In genomic region chr20:59405819-59406218, GRCh38 we compare ENCODE assay signal across 21 cellular contexts.
DNase-seq lines count a peak whose midpoint lies in the region; ATAC-seq and TF ChIP-seq lines count a peak whose summit lies in the region.
"Had no signal": no experiment of that assay in that cellular context is flagged by ENCODE, and none has a peak within 500 bp of the region (broad histone marks: within the 10 kb centered on the region; RNA-seq: fewer than 3 reads in every experiment).

No MANE protein-coding gene starts in this region.

- H3K27me3 ChIP-seq in right atrium auricular region: peaks cover 13 to 21% of the 10 kb centered on the region in 2 donors
- H3K27me3 ChIP-seq in CD4-positive, alpha-beta T cell (ENCODE audit: control insufficient read depth, insufficient read depth, low read length): peaks cover 27% of the 10 kb centered on the region
- H3K27me3 ChIP-seq in WERI-Rb-1 (ENCODE audit: insufficient read depth, low read depth, severe bottlenecking): no peaks in the 10 kb centered on the region
- H3K27me3 ChIP-seq in sigmoid colon: peaks cover 8 to 61% (median 29%) of the 10 kb centered on the region in 3 donors

- ATAC-seq in Right ventricle myocardium superior (ENCODE audit: poor library complexity): peak; percentile 58
- ATAC-seq in CD4-positive, alpha-beta T cell (ENCODE audit: poor library complexity): no peak
- ATAC-seq: GM12878, HCT116 had no signal

- H3K4me1 Mint-ChIP-seq in CD4-positive, alpha-beta T cell (ENCODE audit: low read depth): no peaks in the 10 kb centered on the region

- H3K4me3 ChIP-seq in right atrium auricular region: no peak overlapping the region
- no peak overlapping the region for H3K4me3 ChIP-seq in WERI-Rb-1 (ENCODE audit: low read depth, low read length)
- no peak overlapping the region for H3K4me3 ChIP-seq in sigmoid colon
- H3K4me3 ChIP-seq: BLaER1, GM12878, GM23338 had no signal

- peaks cover 0 to 17% of the 10 kb centered on the region in 2 donors for H3K4me1 ChIP-seq in right atrium auricular region
- peaks cover 0 to 16% (median 13%) of the 10 kb centered on the region in 4 donors for H3K4me1 ChIP-seq in sigmoid colon

- 70 to 86% methylated on average over 4 of the region's 4 CpGs for WGBS in sigmoid colon, 2 donors

- no peaks in the 10 kb centered on the region for H3K9me3 Mint-ChIP-seq in CD4-positive, alpha-beta T cell
- H3K9me3 Mint-ChIP-seq: CD4-positive, CD25-positive, alpha-beta regulatory T cell; CD8-positive, alpha-beta memory T cell had no signal

- intact Hi-C loops in Right ventricle myocardium superior (cut with DNase I): no loop called here
- intact Hi-C loops in CD4-positive, alpha-beta T cell (cut with DNase I, micrococcal nuclease): loop anchor here in 1 of 2 experiments (5.0 to 10.0 kb wide), 2 partner anchors 751 to 1169 kb away; partner anchors contain the start of gene STX16
- intact Hi-C loops in sigmoid colon (cut with DNase I): no loop called here

- H3K4me3 Mint-ChIP-seq in CD4-positive, alpha-beta T cell: no peak overlapping the region
- H3K4me3 Mint-ChIP-seq: B cell; CD4-positive, CD25-positive, alpha-beta regulatory T cell; CD8-positive, alpha-beta memory T cell; GM23338; H9 had no signal

- POLR2A ChIA-PET in CD4-positive, alpha-beta T cell (lab: Charles Lee): interaction anchor here (0.9 kb wide), 1 partner anchor 374 kb away, joined by 3 read pairs; the partner anchor contains the start of gene ATP5F1E

- no peaks in the 10 kb centered on the region for H3K36me3 ChIP-seq in right atrium auricular region
- no peaks in the 10 kb centered on the region for H3K36me3 ChIP-seq in WERI-Rb-1
- H3K36me3 ChIP-seq in sigmoid colon: no peaks in the 10 kb centered on the region
- H3K36me3 ChIP-seq: BLaER1 had no signal

- CTCF ChIA-PET in CD4-positive, alpha-beta T cell (lab: Charles Lee): interaction anchor here (1.4 kb wide), 1 partner anchor 198 kb away, joined by 3 read pairs; no protein-coding TSS in a partner anchor

- H3K27me3 Mint-ChIP-seq in CD4-positive, alpha-beta T cell: no peaks in the 10 kb centered on the region

- DNase-seq in Right ventricle myocardium superior (no peak), right atrium auricular region (ENCODE audit: low spot score) (no peak), WERI-Rb-1 (no peak), sigmoid colon (peak; percentile 26), NCI-H2029 (lab: John Stamatoyannopoulos, UW) (no peak), activated gamma-delta T cell treated with Interleukin-2 at 50 U/mL for 16 hours (no peak)
- DNase-seq in CD4-positive, alpha-beta T cell: no peak
- DNase-seq: CD4-positive, CD25-positive, alpha-beta regulatory T cell; DMS 273 treated with DMSO at 0.1 percent for 48 hours; DMS79; EL; GDM1; H9 had no signal

- H3K9me3 ChIP-seq in right atrium auricular region (no peaks in the 10 kb centered on the region), WERI-Rb-1 (ENCODE audit: severe bottlenecking) (no peaks in the 10 kb centered on the region), sigmoid colon (no peaks in the 10 kb centered on the region)
- H3K9me3 ChIP-seq in CD4-positive, alpha-beta T cell (ENCODE audit: control insufficient read depth, low read length): no peaks in the 10 kb centered on the region
- H3K9me3 ChIP-seq: BLaER1 had no signal

- TF ChIP-seq POLR2A in sigmoid colon (IDR thresholded peaks at IDR 0.05): no peak

- H3K36me3 Mint-ChIP-seq in CD4-positive, alpha-beta T cell (ENCODE audit: low read depth): no peaks in the 10 kb centered on the region
- H3K36me3 Mint-ChIP-seq: CD4-positive, CD25-positive, alpha-beta regulatory T cell; CD8-positive, alpha-beta memory T cell had no signal

- peak overlapping the region; percentile 21 for H3K27ac Mint-ChIP-seq in CD4-positive, alpha-beta T cell
- H3K27ac Mint-ChIP-seq: B cell; CD4-positive, CD25-positive, alpha-beta regulatory T cell; CD8-positive, alpha-beta memory T cell; GM23338 had no signal

- TF ChIP-seq EP300 in sigmoid colon (IDR thresholded peaks at IDR 0.05): no peak

- H3K27ac ChIP-seq in right atrium auricular region (no peak overlapping the region), WERI-Rb-1 (peak overlapping the region; percentile 52), sigmoid colon (no peak overlapping the region)
- no peak overlapping the region for H3K27ac ChIP-seq in CD4-positive, alpha-beta T cell (ENCODE audit: low read depth, low read length)
- H3K27ac ChIP-seq: 22Rv1, BLaER1, C4-2B had no signal

- TF ChIP-seq CTCF in right atrium auricular region (IDR thresholded peaks at IDR 0.05) (no peak), WERI-Rb-1 (IDR thresholded peaks at IDR 0.05; ENCODE audit: low read depth, low read length) (no peak), sigmoid colon (IDR thresholded peaks at IDR 0.05) (no peak)
- TF ChIP-seq CTCF in CD4-positive, alpha-beta T cell (IDR thresholded peaks at IDR 0.05): no peak
